In genomic region chr9:129983891-129984290, GRCh38 we compare ENCODE assay signal across 13 cellular contexts. TPM values are rescaled to one million over a fixed set of nuclear protein-coding genes. Genes with fewer than 3 reads are reported as not detected.
A peak's percentile ranks its signal among the peaks of the same experiment; 100 is the strongest.
DNase-seq lines count a peak whose midpoint lies in the region; ATAC-seq, FAIRE-seq and TF ChIP-seq lines count a peak whose summit lies in the region.
"Had no signal": no experiment of that assay in that cellular context is flagged by ENCODE, and none has a peak within 500 bp of the region (broad histone marks: within the 10 kb centered on the region; RNA-seq: fewer than 3 reads in every experiment).

No MANE protein-coding gene starts in this region.

- H3K4me3 Mint-ChIP-seq in CD4-positive, CD25-positive, alpha-beta regulatory T cell: peak overlapping the region in 1 of 4 donors; percentile 41
- H3K4me3 Mint-ChIP-seq: nephron progenitor cell had no signal

- WGBS in small intestine, 3 donors: 58 to 65% (median 61%) methylated on average over 2 of the region's 2 CpGs

- peaks cover 52% of the 10 kb centered on the region for H3K4me1 ChIP-seq in CD4-positive, CD25-positive, alpha-beta regulatory T cell (ENCODE audit: control insufficient read depth, insufficient read depth, low read length, poor library complexity, severe bottlenecking)
- no peaks in the 10 kb centered on the region for H3K4me1 ChIP-seq in small intestine (ENCODE audit: control insufficient read depth in 2 of 2, insufficient read depth in 1 of 2, low read depth in 1 of 2, low read length in 1 of 2)
- H3K4me1 ChIP-seq: breast epithelium had no signal

- no peak for TF ChIP-seq CTCF in dorsolateral prefrontal cortex (IDR thresholded peaks at IDR 0.05 in 54 of 56, conservative IDR thresholded peaks at IDR 0.05 in 2 of 56; ENCODE audit: low read depth in 1 of 56, partially characterized antibody in 56 of 56)

- H3K9me3 ChIP-seq in CD4-positive, CD25-positive, alpha-beta regulatory T cell (ENCODE audit: control insufficient read depth in 2 of 2, low read length in 2 of 2): no peaks in the 10 kb centered on the region
- no peaks in the 10 kb centered on the region for H3K9me3 ChIP-seq in small intestine (ENCODE audit: control insufficient read depth, low read depth)
- H3K9me3 ChIP-seq: breast epithelium had no signal

- peak overlapping the region; percentile 43 to 94 (median 51) for H3K27ac Mint-ChIP-seq in CD4-positive, CD25-positive, alpha-beta regulatory T cell
- H3K27ac Mint-ChIP-seq: nephron progenitor cell had no signal

- peak overlapping the region; percentile 25 for H3K27ac ChIP-seq in CD4-positive, CD25-positive, alpha-beta regulatory T cell (ENCODE audit: insufficient read depth, low read length, poor library complexity, severe bottlenecking)
- H3K27ac ChIP-seq in dorsolateral prefrontal cortex (peak overlapping the region in 37 of 59 donors; percentile 0 to 92 (median 38)), small intestine (ENCODE audit: low read depth in 1 of 2, low read length in 1 of 2) (peak overlapping the region in 1 of 2 donors; percentile 10)

- peaks cover 39 to 89% (median 49%) of the 10 kb centered on the region in 4 donors for H3K4me1 Mint-ChIP-seq in CD4-positive, CD25-positive, alpha-beta regulatory T cell

- intact Hi-C loops in dorsolateral prefrontal cortex (cut with DNase I): no loop called here

- H3K4me3 ChIP-seq in CD4-positive, CD25-positive, alpha-beta regulatory T cell (ENCODE audit: low read depth, low read length): peak overlapping the region; percentile 18
- H3K4me3 ChIP-seq in dorsolateral prefrontal cortex (no peak overlapping the region), small intestine (ENCODE audit: low read depth in 1 of 2, low read length in 2 of 2) (no peak overlapping the region)
- H3K4me3 ChIP-seq: breast epithelium had no signal

- no peak for ATAC-seq in CD4-positive, CD25-positive, alpha-beta regulatory T cell (ENCODE audit: low read depth in 2 of 2)

- no peaks in the 10 kb centered on the region for H3K27me3 ChIP-seq in CD4-positive, CD25-positive, alpha-beta regulatory T cell (ENCODE audit: control insufficient read depth, insufficient read depth, low read length)
- H3K27me3 ChIP-seq in dorsolateral prefrontal cortex (no peaks in the 10 kb centered on the region), small intestine (ENCODE audit: control insufficient read depth in 2 of 2, insufficient read depth in 2 of 2, low read length in 2 of 2) (no peaks in the 10 kb centered on the region)
- H3K27me3 ChIP-seq: breast epithelium had no signal

- no peaks in the 10 kb centered on the region for H3K9me3 Mint-ChIP-seq in CD4-positive, CD25-positive, alpha-beta regulatory T cell

- no peak for FAIRE-seq in small intestine (lab: Jason Lieb, UNC)

- peaks cover 27% of the 10 kb centered on the region for H3K36me3 ChIP-seq in CD4-positive, CD25-positive, alpha-beta regulatory T cell (ENCODE audit: control insufficient read depth, insufficient read depth, low read length)
- no peaks in the 10 kb centered on the region for H3K36me3 ChIP-seq in small intestine (ENCODE audit: control insufficient read depth in 2 of 2, insufficient read depth in 2 of 2, low read length in 2 of 2)
- H3K36me3 ChIP-seq: breast epithelium had no signal

- H3K27me3 Mint-ChIP-seq in CD4-positive, CD25-positive, alpha-beta regulatory T cell: no peaks in the 10 kb centered on the region

- DNase-seq in CD4-positive, CD25-positive, alpha-beta regulatory T cell: no peak
- DNase-seq in LHCN-M2 (ENCODE audit: low read depth): peak; percentile 60
- DNase-seq in dorsolateral prefrontal cortex: no peak
- peak; percentile 33 for DNase-seq in renal cortical epithelial cell (ENCODE audit: low read depth)
- no peak for DNase-seq in stimulated activated CD4-positive, alpha-beta T cell treated with anti-CD3 and anti-CD28 coated beads, Interleukin-4, amount 100 ng/mL, for 1 hour
- no peak for DNase-seq in DMS 273 (lab: John Stamatoyannopoulos, UW; ENCODE audit: unreplicated experiment)
- DNase-seq in SHP77 (lab: John Stamatoyannopoulos, UW): no peak
- DNase-seq in small intestine: no peak
- DNase-seq: C1 segment of cervical spinal cord, erythroblast, MV-4-11, nephron progenitor cell had no signal

- H3K36me3 Mint-ChIP-seq in CD4-positive, CD25-positive, alpha-beta regulatory T cell: peaks cover 22% of the 10 kb centered on the region

RNA-seq across cellular contexts. Expression of gene FNBP1, which starts 59.1 kb away (rescaled TPM):
- total RNA-seq in CD4-positive, CD25-positive, alpha-beta regulatory T cell: 253 TPM
- 100 to 1,000 TPM; 147 to 218 (median 188) TPM for polyA plus RNA-seq in CD4-positive, CD25-positive, alpha-beta regulatory T cell
- total RNA-seq in LHCN-M2 (2014; rRNA removed) (11.5 and 16.8 TPM in 2 replicates), dorsolateral prefrontal cortex (100 to 1,000 TPM in 60 of 120 experiments, 10 to 100 TPM in 60; 53.9 to 197 (median 99.8) TPM), renal cortical epithelial cell (20.8 and 39.5 TPM in 2 replicates)
- polyA plus RNA-seq in LHCN-M2 (2012): 11.4 TPM
- 10 to 100 TPM in 1 of 3 donors, 1 to 10 TPM in 2; 1.3 to 11.0 (median 7.0) TPM for polyA plus RNA-seq in small intestine

Comparison
In these comparisons a context has a peak if more than half of its experiments do, and no peak if none do; other contexts are left out.
1. DNase-seq: peak in LHCN-M2 (single experiment) and renal cortical epithelial cell (single experiment); none in CD4-positive, CD25-positive, alpha-beta regulatory T cell (0 of 3), dorsolateral prefrontal cortex (0 of 10), stimulated activated CD4-positive, alpha-beta T cell treated with anti-CD3 and anti-CD28 coated beads, Interleukin-4, amount 100 ng/mL, for 1 hour (single experiment), DMS 273 (single experiment), SHP77 (0 of 2) and small intestine (single experiment).